In genomic region chr18:2337552-2338141, GRCh38 we compare ENCODE assay signal across 8 cellular contexts.
DNase-seq lines count a peak whose midpoint lies in the region; ATAC-seq and TF ChIP-seq lines count a peak whose summit lies in the region.

No MANE protein-coding gene starts in this region.

- H3K4me3 Mint-ChIP-seq in activated CD8-positive, alpha-beta T cell treated with anti-CD3 and anti-CD28 coated beads for 36 hours, result no peak overlapping the region

- CTCF ChIA-PET in activated CD8-positive, alpha-beta T cell treated with anti-CD3 and anti-CD28 coated beads for 36 hours (lab: Charles Lee), result interaction anchor here (0.8 to 4.7 kb wide), 10 partner anchors 8 to 211 kb away, joined by 3 to 23 read pairs (median 4); no protein-coding TSS in a partner anchor

- ATAC-seq in GM19463 (IDR thresholded peaks at IDR 0.05; ENCODE audit: unreplicated experiment) (peak; percentile 83), foreskin keratinocyte (peak; percentile 64), HG03439 (IDR thresholded peaks at IDR 0.05; ENCODE audit: unreplicated experiment) (no peak)
- peak; percentile 74 for ATAC-seq in activated CD8-positive, alpha-beta T cell treated with anti-CD3 and anti-CD28 coated beads for 36 hours

- no peaks in the 10 kb centered on the region for H3K27me3 ChIP-seq in HL-60 (ENCODE audit: insufficient read depth, poor library complexity, severe bottlenecking)
- H3K27me3 ChIP-seq in foreskin keratinocyte, result no peaks in the 10 kb centered on the region

- H3K27ac Mint-ChIP-seq in activated CD8-positive, alpha-beta T cell treated with anti-CD3 and anti-CD28 coated beads for 36 hours, result no peak overlapping the region

- no peaks in the 10 kb centered on the region for H3K9me3 Mint-ChIP-seq in activated CD8-positive, alpha-beta T cell treated with anti-CD3 and anti-CD28 coated beads for 36 hours

- peaks cover 10% of the 10 kb centered on the region for H3K27me3 Mint-ChIP-seq in activated CD8-positive, alpha-beta T cell treated with anti-CD3 and anti-CD28 coated beads for 36 hours

- H3K36me3 Mint-ChIP-seq in activated CD8-positive, alpha-beta T cell treated with anti-CD3 and anti-CD28 coated beads for 36 hours (ENCODE audit: low read depth), result no peaks in the 10 kb centered on the region

- intact Hi-C loops in activated CD8-positive, alpha-beta T cell treated with anti-CD3 and anti-CD28 coated beads for 36 hours (cut with micrococcal nuclease), result loop anchor here (5.0 kb wide), 1 partner anchor 210 kb away; no protein-coding TSS in a partner anchor

- H3K4me3 ChIP-seq in HL-60 (replicated peaks; ENCODE audit: insufficient read depth, low read length), result no peak overlapping the region

- H3K27ac ChIP-seq in HL-60 (replicated peaks) (no peak overlapping the region), foreskin keratinocyte (no peak overlapping the region)

- POLR2A ChIA-PET in activated CD8-positive, alpha-beta T cell treated with anti-CD3 and anti-CD28 coated beads for 36 hours (lab: Charles Lee), result no interaction called here

- peak; percentile 81 for TF ChIP-seq CTCF in HL-60 (IDR thresholded peaks at IDR 0.05; ENCODE audit: insufficient read depth, low read length)
- peak; percentile 78 for TF ChIP-seq CTCF in activated CD8-positive, alpha-beta T cell treated with anti-CD3 and anti-CD28 coated beads for 36 hours (IDR thresholded peaks at IDR 0.05)
- peak; percentile 75 for TF ChIP-seq CTCF in foreskin keratinocyte (conservative IDR thresholded peaks at IDR 0.05)

- DNase-seq in DMS53 (lab: John Stamatoyannopoulos, UW) (peak; percentile 78), HL-60 (ENCODE audit: low read depth in 1 of 2, low spot score in 1 of 2) (peak; percentile 6 to 72), foreskin keratinocyte (peak in 1 of 2 donors; percentile 13), NCI-H1436 (lab: John Stamatoyannopoulos, UW) (no peak)
- DNase-seq in activated CD8-positive, alpha-beta T cell treated with anti-CD3 and anti-CD28 coated beads for 36 hours, result peak; percentile 70
- peak; percentile 3 to 5 for DNase-seq in stimulated activated CD4-positive, alpha-beta T cell treated with anti-CD3 and anti-CD28 coated beads, Interleukin-15, amount 100 ng/mL, for 48 hours (ENCODE audit: low read depth in 2 of 2)

- H3K4me1 ChIP-seq in foreskin keratinocyte, result no peaks in the 10 kb centered on the region

- H3K4me1 Mint-ChIP-seq in activated CD8-positive, alpha-beta T cell treated with anti-CD3 and anti-CD28 coated beads for 36 hours (ENCODE audit: low read depth), result peaks cover 6% of the 10 kb centered on the region
